18 cellular contexts compared by ENCODE assay signal in genomic region chr6:21807299-21807698, GRCh38.
"Had no signal": no experiment of that assay in that cellular context is flagged by ENCODE, and none has a peak within 500 bp of the region (broad histone marks: within the 10 kb centered on the region; RNA-seq: fewer than 3 reads in every experiment).

No MANE protein-coding gene starts in this region.

- H3K4me2 ChIP-seq: neural progenitor cell had no signal

- H3K4me3 Mint-ChIP-seq: activated CD4-positive, alpha-beta T cell treated with anti-CD3 and anti-CD28 coated beads, Interleukin-2, amount 10 ng/mL, durations not matched to agents 7 days and 5 days; activated naive CD4-positive, alpha-beta T cell treated with anti-CD3 and anti-CD28 coated beads, Interleukin-2, amount 10 ng/mL, durations not matched to agents 7 days and 5 days; memory B cell; neural progenitor cell; stimulated activated memory B cell treated with anti-CD40 and anti-IgM and Interleukin-4, amounts not matched to agents 10 μg/mL and 1 μg/mL and 100 μg/mL, for 72 hours; T-helper 17 cell had no signal

- H3K9me3 ChIP-seq: heart left ventricle, right atrium auricular region, spleen, transverse colon had no signal

- H3K9ac ChIP-seq: neural progenitor cell had no signal

- FAIRE-seq: frontal cortex had no signal

- H3K4me3 ChIP-seq: heart left ventricle, neural progenitor cell, right atrium auricular region, spleen, transverse colon had no signal

- H3K9me3 Mint-ChIP-seq: activated CD4-positive, alpha-beta T cell treated with anti-CD3 and anti-CD28 coated beads, Interleukin-2, amount 10 ng/mL, durations not matched to agents 7 days and 5 days; activated naive CD4-positive, alpha-beta T cell treated with anti-CD3 and anti-CD28 coated beads, Interleukin-2, amount 10 ng/mL, durations not matched to agents 7 days and 5 days; activated T-helper 2 cell treated with anti-CD3 and anti-CD28 coated beads, Interferon-gamma antibody, Interleukin-2, Interleukin-4, amounts not matched to agents 10 μg/mL and 5 μg/mL and 100 μg/mL, durations not matched to agents 14 hours and 24 hours and 36 hours; neural progenitor cell; stimulated activated memory B cell treated with anti-CD40 and anti-IgM and Interleukin-4, amounts not matched to agents 10 μg/mL and 1 μg/mL and 100 μg/mL, for 72 hours had no signal

- H3K4me1 Mint-ChIP-seq: activated CD4-positive, alpha-beta T cell treated with anti-CD3 and anti-CD28 coated beads, Interleukin-2, amount 10 ng/mL, durations not matched to agents 7 days and 5 days; activated naive CD4-positive, alpha-beta T cell treated with anti-CD3 and anti-CD28 coated beads, Interleukin-2, amount 10 ng/mL, durations not matched to agents 7 days and 5 days; memory B cell; stimulated activated memory B cell treated with anti-CD40 and anti-IgM and Interleukin-4, amounts not matched to agents 10 μg/mL and 1 μg/mL and 100 μg/mL, for 72 hours; T-helper 17 cell had no signal

- H3K36me3 ChIP-seq: heart left ventricle, neural progenitor cell, right atrium auricular region, spleen, transverse colon had no signal

- H3K27ac Mint-ChIP-seq: activated CD4-positive, alpha-beta T cell treated with anti-CD3 and anti-CD28 coated beads, Interleukin-2, amount 10 ng/mL, durations not matched to agents 7 days and 5 days; activated naive CD4-positive, alpha-beta T cell treated with anti-CD3 and anti-CD28 coated beads, Interleukin-2, amount 10 ng/mL, durations not matched to agents 7 days and 5 days; activated T-helper 2 cell treated with anti-CD3 and anti-CD28 coated beads, Interferon-gamma antibody, Interleukin-2, Interleukin-4, amounts not matched to agents 10 μg/mL and 5 μg/mL and 100 μg/mL, durations not matched to agents 14 hours and 24 hours and 36 hours; memory B cell; neural progenitor cell; stimulated activated memory B cell treated with anti-CD40 and anti-IgM and Interleukin-4, amounts not matched to agents 10 μg/mL and 1 μg/mL and 100 μg/mL, for 72 hours; T-helper 17 cell had no signal

- H3K27me3 ChIP-seq: heart left ventricle, neural progenitor cell, right atrium auricular region, spleen, transverse colon had no signal

- H3K36me3 Mint-ChIP-seq: activated naive CD4-positive, alpha-beta T cell treated with anti-CD3 and anti-CD28 coated beads, Interleukin-2, amount 10 ng/mL, durations not matched to agents 7 days and 5 days; memory B cell; stimulated activated memory B cell treated with anti-CD40 and anti-IgM and Interleukin-4, amounts not matched to agents 10 μg/mL and 1 μg/mL and 100 μg/mL, for 72 hours had no signal

- H3K27ac ChIP-seq: neural progenitor cell had no signal

- H3K27me3 Mint-ChIP-seq: activated CD4-positive, alpha-beta T cell treated with anti-CD3 and anti-CD28 coated beads, Interleukin-2, amount 10 ng/mL, durations not matched to agents 7 days and 5 days; memory B cell; stimulated activated memory B cell treated with anti-CD40 and anti-IgM and Interleukin-4, amounts not matched to agents 10 μg/mL and 1 μg/mL and 100 μg/mL, for 72 hours; T-helper 17 cell had no signal

- H3K4me1 ChIP-seq: neural progenitor cell had no signal

- H2AFZ ChIP-seq: neural progenitor cell had no signal

- DNase-seq: activated CD4-positive, alpha-beta T cell treated with anti-CD3 and anti-CD28 coated beads, Interleukin-2, amount 10 ng/mL, durations not matched to agents 7 days and 5 days; activated CD4-positive, CD25-positive, alpha-beta regulatory T cell; activated naive CD4-positive, alpha-beta T cell treated with anti-CD3 and anti-CD28 coated beads, Interleukin-2, amount 10 ng/mL, durations not matched to agents 7 days and 5 days; central memory CD4-positive, alpha-beta T cell; effector CD4-positive, alpha-beta T cell; posterior cingulate gyrus; spleen; stimulated activated CD4-positive, alpha-beta T cell treated with anti-CD3 and anti-CD28 coated beads, Interleukin-1b, Interleukin-23, amount 100 ng/mL, for 48 hours; substantia nigra; T-helper 17 cell; transverse colon had no signal
